In genomic region chr4:100288167-100288566, GRCh38 we compare ENCODE assay signal across 20 cellular contexts.
DNase-seq lines count a peak whose midpoint lies in the region; ATAC-seq and TF ChIP-seq lines count a peak whose summit lies in the region.
"Had no signal": no experiment of that assay in that cellular context is flagged by ENCODE, and none has a peak within 500 bp of the region (broad histone marks: within the 10 kb centered on the region; RNA-seq: fewer than 3 reads in every experiment).

No MANE protein-coding gene starts in this region.

- WGBS in psoas muscle, 3 donors = 39 to 41% (median 39%) methylated on average over 1 of the region's 1 CpG

- H3K27me3 ChIP-seq in SJSA1 (replicated peaks) (no peaks in the 10 kb centered on the region), psoas muscle (ENCODE audit: insufficient read depth in 3 of 3, low read length in 2 of 3) (no peaks in the 10 kb centered on the region)
- H3K27me3 ChIP-seq: neutrophil had no signal

- no peak for TF ChIP-seq CTCF in fibroblast of mammary gland (conservative IDR thresholded peaks at IDR 0.05; ENCODE audit: control insufficient read depth, insufficient read depth, low read depth, low read length)
- no peak for TF ChIP-seq CTCF in psoas muscle (IDR thresholded peaks at IDR 0.05)

- H3K9me3 ChIP-seq in SJSA1 (replicated peaks) (no peaks in the 10 kb centered on the region), psoas muscle (no peaks in the 10 kb centered on the region)
- H3K9me3 ChIP-seq: HAP-1, neutrophil had no signal

- DNase-seq in HCEC 1CT (peak; percentile 37), SJSA1 (ENCODE audit: low read depth in 1 of 2, low spot score in 2 of 2) (no peak), fibroblast of mammary gland (ENCODE audit: low read depth) (peak; percentile 89), psoas muscle (no peak), HK-2 (ENCODE audit: unreplicated experiment) (no peak), Right ventricle myocardium inferior (ENCODE audit: missing footprints) (no peak)
- DNase-seq in activated T-cell treated with anti-CD3 and anti-CD28 coated beads, Interleukin-2, amount 50 U/mL, for 1 hour = no peak
- DNase-seq: activated CD4-positive, alpha-beta T cell treated with anti-CD3 and anti-CD28 coated beads for 1 hour; activated gamma-delta T cell; amygdala; CD8-positive, alpha-beta T cell; midbrain; NCI-H146; retina; Right ventricle myocardium superior; stimulated activated naive CD8-positive, alpha-beta T cell treated with anti-CD3 and anti-CD28 coated beads, Interleukin-15, amount 100 ng/mL, for 72 hours; T-helper 17 cell had no signal

- H3K4me1 ChIP-seq in SJSA1 (replicated peaks) = peaks cover 30% of the 10 kb centered on the region
- peaks cover 69% of the 10 kb centered on the region for H3K4me1 ChIP-seq in psoas muscle

- H3K27ac ChIP-seq in SJSA1 = peak overlapping the region; percentile 62
- H3K27ac ChIP-seq in psoas muscle = peak overlapping the region; percentile 69
- H3K27ac ChIP-seq: neutrophil had no signal

- intact Hi-C loops in psoas muscle (cut with DNase I) (loop anchor here in 1 of 2 donors (5.0 to 10.0 kb wide), 2 partner anchors 101 to 193 kb away; no protein-coding TSS in a partner anchor), Right ventricle myocardium inferior (cut with DNase I) (no loop called here)

- peak in 3 of 4 donors; percentile 49 to 70 (median 57) for ATAC-seq in psoas muscle
- ATAC-seq in GM18870 (IDR thresholded peaks at IDR 0.05; ENCODE audit: unreplicated experiment) = no peak
- ATAC-seq in Right ventricle myocardium inferior = no peak
- ATAC-seq: CD8-positive, alpha-beta T cell; stimulated activated naive CD8-positive, alpha-beta T cell treated with anti-CD3 and anti-CD28 coated beads, Interleukin-15, amount 100 ng/mL, for 72 hours; T-helper 17 cell had no signal

- H3K36me3 ChIP-seq in SJSA1 = no peaks in the 10 kb centered on the region
- H3K36me3 ChIP-seq in psoas muscle (ENCODE audit: insufficient read depth in 1 of 2, low read depth in 1 of 2) = no peaks in the 10 kb centered on the region
- H3K36me3 ChIP-seq: HAP-1, neutrophil had no signal

- no peak overlapping the region for H3K4me3 ChIP-seq in SJSA1
- no peak overlapping the region for H3K4me3 ChIP-seq in fibroblast of mammary gland (ENCODE audit: control insufficient read depth, low read depth, low read length)
- H3K4me3 ChIP-seq in psoas muscle = no peak overlapping the region
- H3K4me3 ChIP-seq: HAP-1 had no signal

Comparison
In these comparisons a context has a peak if more than half of its experiments do, and no peak if none do; other contexts are left out.
1. DNase-seq: peak in HCEC 1CT (single experiment) and fibroblast of mammary gland (single experiment); none in SJSA1 (0 of 2), psoas muscle (0 of 2), HK-2 (single experiment), Right ventricle myocardium inferior (single experiment) and activated T-cell treated with anti-CD3 and anti-CD28 coated beads, Interleukin-2, amount 50 U/mL, for 1 hour (single experiment).
2. ATAC-seq: peak in psoas muscle (3 of 4); none in GM18870 (single experiment) and Right ventricle myocardium inferior (single experiment).